ENCODE assay signal across 15 cellular contexts in the genomic region with DNA sequence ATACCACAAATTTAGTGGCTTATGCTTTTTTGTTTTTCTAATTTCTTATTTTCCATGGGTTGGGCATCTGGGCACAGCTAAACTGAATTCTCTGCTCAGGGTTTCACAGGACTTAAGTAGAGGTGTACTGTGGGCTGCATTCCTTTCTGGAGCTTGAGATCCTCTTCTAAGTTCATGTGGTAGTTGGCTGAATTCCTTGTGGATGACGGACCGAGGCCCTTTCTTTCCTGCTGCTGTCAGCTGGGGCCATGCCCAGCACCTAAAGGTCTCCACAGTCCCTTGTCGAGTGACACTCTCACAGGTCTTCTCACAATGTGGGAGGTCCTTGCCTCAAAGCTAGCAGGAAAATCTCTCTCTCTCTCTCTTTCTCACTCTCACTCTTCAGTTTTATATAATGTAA.
DNase-seq lines count a peak whose midpoint lies in the region; ATAC-seq, FAIRE-seq and TF ChIP-seq lines count a peak whose summit lies in the region.
"Had no signal": no experiment of that assay in that cellular context is flagged by ENCODE, and none has a peak within 500 bp of the region (broad histone marks: within the 10 kb centered on the region; RNA-seq: fewer than 3 reads in every experiment).

No MANE protein-coding gene starts in this region.

- H3K23ac ChIP-seq in IMR-90 (ENCODE audit: low read depth, low read length), result no peak overlapping the region

- in situ Hi-C loops in IMR-90 (cut with MboI; ENCODE audit: low sequenced_read_pairs), result no loop called here

- no peaks in the 10 kb centered on the region for H3K4me1 ChIP-seq in IMR-90 (ENCODE audit: control insufficient read depth, insufficient read depth, low read length)
- H3K4me1 ChIP-seq in upper lobe of right lung, result no peaks in the 10 kb centered on the region
- H3K4me1 ChIP-seq in pancreas, result no peaks in the 10 kb centered on the region
- H3K4me1 ChIP-seq: HAP-1 had no signal

- intact Hi-C loops in IMR-90 (cut with micrococcal nuclease) (no loop called here), upper lobe of right lung (cut with DNase I) (no loop called here), pancreas (cut with DNase I) (no loop called here)

- H3K36me3 ChIP-seq in IMR-90 (ENCODE audit: control insufficient read depth, insufficient read depth, low read length) (no peaks in the 10 kb centered on the region), upper lobe of right lung (no peaks in the 10 kb centered on the region), pancreas (no peaks in the 10 kb centered on the region)
- H3K36me3 ChIP-seq: HAP-1 had no signal

- H2BK20ac ChIP-seq in IMR-90 (ENCODE audit: low read depth, low read length), result no peak overlapping the region

- 0% methylated on average over 1 of the region's 3 CpGs; no CpG with 5 or more reads in 1 of the 2 experiments for WGBS in IMR-90 (ENCODE audit: extremely low coverage in 2 of 2, insufficient read length in 1 of 2), 2 experiments
- WGBS in pancreas, 2 donors, result 53 to 56% methylated on average over 3 of the region's 3 CpGs

- POLR2A ChIA-PET in IMR-90 (lab: Charles Lee; ENCODE audit: unreplicated experiment), result no interaction called here

- no peak overlapping the region for H2AK5ac ChIP-seq in IMR-90 (ENCODE audit: low read depth, low read length)

- H3K4me3 ChIP-seq in IMR-90 (ENCODE audit: insufficient read depth, low read depth, low read length), result no peak overlapping the region
- no peak overlapping the region for H3K4me3 ChIP-seq in choroid plexus epithelial cell (ENCODE audit: low read depth, low read length)
- H3K4me3 ChIP-seq in upper lobe of right lung, result no peak overlapping the region
- H3K4me3 ChIP-seq in pancreas, result no peak overlapping the region
- H3K4me3 ChIP-seq: HAP-1, K562 had no signal

- no peak for DNase-seq in IMR-90
- peak; percentile 16 for DNase-seq in choroid plexus epithelial cell (ENCODE audit: low read depth)
- peak; percentile 71 for DNase-seq in kidney tubule cell (ENCODE audit: low spot score)
- DNase-seq in upper lobe of right lung, result no peak
- DNase-seq in pancreas, result no peak
- no peak for DNase-seq in left lobe of liver (ENCODE audit: low spot score)
- no peak for DNase-seq in NCI-H146 treated with DMSO at 0.1 percent for 48 hours (lab: John Stamatoyannopoulos, UW; ENCODE audit: unreplicated experiment)
- DNase-seq: COR-L47, NCI-H187 treated with DMSO at 0.1 percent for 48 hours, NCI-H526 treated with DMSO at 0.1 percent for 48 hours, SHP77 treated with DMSO at 0.1 percent for 48 hours had no signal

- H3K27ac ChIP-seq in IMR-90 (ENCODE audit: insufficient read depth, low read length) (no peak overlapping the region), upper lobe of right lung (no peak overlapping the region), pancreas (no peak overlapping the region)
- H3K27ac ChIP-seq: C4-2B, HL-60 had no signal

- H3K4ac ChIP-seq in IMR-90 (ENCODE audit: low read depth, low read length), result no peak overlapping the region

- H3K14ac ChIP-seq in IMR-90 (replicated peaks; ENCODE audit: low read depth, low read length), result no peak overlapping the region

- no peak overlapping the region for H3K18ac ChIP-seq in IMR-90 (ENCODE audit: low read depth, low read length)

- no peaks in the 10 kb centered on the region for H3K79me1 ChIP-seq in IMR-90 (ENCODE audit: low read depth in 1 of 2, low read length in 2 of 2)

- BruUV-seq in IMR-90 (replicated peaks; lab: Mats Ljungman, UMichigan), result no TSS peak

- no peaks in the 10 kb centered on the region for H4K20me1 ChIP-seq in IMR-90 (ENCODE audit: insufficient read depth, low read length)

- no peak for TF ChIP-seq POLR2A in IMR-90 (IDR thresholded peaks at IDR 0.05; ENCODE audit: low read depth, low read length)

- no peak overlapping the region for H2BK15ac ChIP-seq in IMR-90 (ENCODE audit: low read depth, low read length)

- TF ChIP-seq RAD21 in IMR-90 (IDR thresholded peaks at IDR 0.05; ENCODE audit: low read length), result no peak

- H3K9ac ChIP-seq in IMR-90 (ENCODE audit: low read depth, low read length), result no peak overlapping the region

- TF ChIP-seq CTCF in IMR-90 (conservative IDR thresholded peaks at IDR 0.05; ENCODE audit: low read depth, low read length) (no peak), choroid plexus epithelial cell (conservative IDR thresholded peaks at IDR 0.05; ENCODE audit: low read depth, low read length) (no peak), upper lobe of right lung (IDR thresholded peaks at IDR 0.05) (no peak), pancreas (IDR thresholded peaks at IDR 0.05) (no peak)

- H2AK9ac ChIP-seq in IMR-90 (replicated peaks; ENCODE audit: low read depth, low read length, poor library complexity), result no peak overlapping the region

- dilution Hi-C loops in IMR-90 (cut with HindIII; ENCODE audit: low sequenced_read_pairs, unreplicated experiment), result no loop called here

- no peak overlapping the region for H2BK120ac ChIP-seq in IMR-90 (ENCODE audit: low read depth, low read length)

- FAIRE-seq in pancreas (lab: Jason Lieb, UNC), result no peak
- FAIRE-seq: K562 had no signal

- CTCF ChIA-PET in IMR-90 (lab: Yijun Ruan, JAX), result no interaction called here

- H3K56ac ChIP-seq in IMR-90 (ENCODE audit: extremely low read depth, insufficient read depth, low read length), result no peak overlapping the region

- H4K5ac ChIP-seq in IMR-90 (ENCODE audit: low read depth, low read length), result no peak overlapping the region

- H3K9me1 ChIP-seq in IMR-90 (ENCODE audit: insufficient read depth, low read length), result no peaks in the 10 kb centered on the region

- ATAC-seq in IMR-90 (ENCODE audit: low read depth) (no peak), upper lobe of right lung (peak; percentile 90), pancreas (no peak), left lobe of liver (no peak)
- ATAC-seq: K562 had no signal

- H4K8ac ChIP-seq in IMR-90 (ENCODE audit: low read depth in 2 of 2, low read length in 2 of 2), result no peak overlapping the region

- H3K27me3 ChIP-seq in IMR-90 (ENCODE audit: control insufficient read depth, insufficient read depth, low read length) (no peaks in the 10 kb centered on the region), upper lobe of right lung (no peaks in the 10 kb centered on the region), pancreas (no peaks in the 10 kb centered on the region)

- no peak overlapping the region for H4K91ac ChIP-seq in IMR-90 (ENCODE audit: insufficient read depth, low read depth, low read length)

- H3K9me3 ChIP-seq in IMR-90 (ENCODE audit: control insufficient read depth, insufficient read depth, low read length) (peaks cover 7% of the 10 kb centered on the region), upper lobe of right lung (no peaks in the 10 kb centered on the region), pancreas (no peaks in the 10 kb centered on the region)
- H3K9me3 ChIP-seq: HAP-1 had no signal

- H2BK5ac ChIP-seq in IMR-90 (ENCODE audit: low read depth, low read length, poor library complexity, severe bottlenecking), result no peak overlapping the region

- H2AFZ ChIP-seq in IMR-90 (replicated peaks; ENCODE audit: low read length, poor library complexity), result peak overlapping the region; percentile 32

- H3K4me2 ChIP-seq in IMR-90 (ENCODE audit: low read depth, low read length), result no peak overlapping the region

TF ChIP-seq in IMR-90, 13 proteins besides CTCF, POLR2A, EP300 and RAD21:
- TF ChIP-seq MAFK (IDR thresholded peaks at IDR 0.05; ENCODE audit: low read depth, low read length), result no peak

Comparison
In these comparisons a context has a peak if more than half of its experiments do, and no peak if none do; other contexts are left out.
1. DNase-seq: peak in choroid plexus epithelial cell (single experiment) and kidney tubule cell (single experiment); none in IMR-90 (single experiment), upper lobe of right lung (single experiment), pancreas (0 of 6), left lobe of liver (single experiment) and NCI-H146 treated with DMSO at 0.1 percent for 48 hours (single experiment).